Comparison of ENCODE assay signal across 1 cellular context in the genomic region with DNA sequence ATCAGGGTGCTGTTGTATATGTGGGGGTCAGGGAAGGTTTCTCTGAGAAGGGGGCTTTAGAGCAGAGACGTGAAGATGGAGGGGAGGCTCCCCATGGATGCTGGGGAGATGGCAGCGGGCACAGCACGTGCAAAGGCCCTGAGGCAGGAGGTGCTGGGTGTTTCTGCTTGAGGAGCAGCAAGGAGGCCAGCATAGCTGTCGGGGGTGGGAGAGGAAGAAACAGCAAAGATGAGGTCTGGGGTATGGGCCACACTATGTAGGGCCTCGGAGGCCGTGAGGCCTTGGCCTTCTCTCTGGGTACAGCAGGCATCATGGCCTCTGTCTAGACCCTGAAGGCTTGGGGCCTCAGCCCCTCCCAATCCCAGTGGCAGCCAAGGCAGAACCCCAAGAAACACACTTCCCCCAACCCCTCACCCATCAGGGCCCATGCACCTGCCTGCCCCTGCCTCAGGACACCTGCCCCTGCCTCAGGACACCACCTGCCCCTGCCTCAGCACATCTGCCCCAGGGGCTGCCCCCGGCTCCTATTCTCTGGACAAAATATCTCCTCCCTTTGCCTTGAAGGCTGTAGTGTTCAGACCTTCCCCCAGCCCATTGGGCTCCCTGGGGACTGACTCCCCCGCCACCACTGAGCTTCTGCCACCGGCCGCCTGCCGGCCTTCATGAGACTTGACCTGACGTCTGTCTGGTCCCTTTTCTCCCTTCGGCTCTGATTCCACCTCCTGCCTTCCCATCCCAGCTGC.
TF ChIP-seq lines count a peak whose summit lies in the region.

No MANE protein-coding gene starts in this region.

TF ChIP-seq in HepG2, 621 proteins besides CTCF, POLR2A, EP300 and RAD21 (continued from another document):
- no peak for TF ChIP-seq ZNF720 (CRISPR knock-in tag; IDR thresholded peaks at IDR 0.05)
- TF ChIP-seq JDP2 (CRISPR knock-in tag; IDR thresholded peaks at IDR 0.05; ENCODE audit: borderline replicate concordance): no peak
- no peak for TF ChIP-seq ISX (CRISPR knock-in tag; conservative IDR thresholded peaks at IDR 0.05)
- TF ChIP-seq ZNF614 (CRISPR knock-in tag; IDR thresholded peaks at IDR 0.05; ENCODE audit: borderline replicate concordance): no peak
- TF ChIP-seq GABPA (IDR thresholded peaks at IDR 0.05; ENCODE audit: low read depth, low read length): no peak
- TF ChIP-seq GABPA (CRISPR knock-in tag; IDR thresholded peaks at IDR 0.05; ENCODE audit: low read depth): no peak
- no peak for TF ChIP-seq ZNF75D (CRISPR knock-in tag; IDR thresholded peaks at IDR 0.05; ENCODE audit: borderline replicate concordance)
- 0 out of 2 replicates have a peak, but pooled peaks have one; percentile 8 for TF ChIP-seq KLF13 (CRISPR knock-in tag; IDR thresholded peaks at IDR 0.05)
- TF ChIP-seq, protein P1, sequence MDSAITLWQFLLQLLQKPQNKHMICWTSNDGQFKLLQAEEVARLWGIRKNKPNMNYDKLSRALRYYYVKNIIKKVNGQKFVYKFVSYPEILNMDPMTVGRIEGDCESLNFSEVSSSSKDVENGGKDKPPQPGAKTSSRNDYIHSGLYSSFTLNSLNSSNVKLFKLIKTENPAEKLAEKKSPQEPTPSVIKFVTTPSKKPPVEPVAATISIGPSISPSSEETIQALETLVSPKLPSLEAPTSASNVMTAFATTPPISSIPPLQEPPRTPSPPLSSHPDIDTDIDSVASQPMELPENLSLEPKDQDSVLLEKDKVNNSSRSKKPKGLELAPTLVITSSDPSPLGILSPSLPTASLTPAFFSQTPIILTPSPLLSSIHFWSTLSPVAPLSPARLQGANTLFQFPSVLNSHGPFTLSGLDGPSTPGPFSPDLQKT (CRISPR knock-in tag; IDR thresholded peaks at IDR 0.05; ENCODE audit: borderline replicate concordance): no peak
